ENCODE assay signal across 8 cellular contexts in the genomic region with DNA sequence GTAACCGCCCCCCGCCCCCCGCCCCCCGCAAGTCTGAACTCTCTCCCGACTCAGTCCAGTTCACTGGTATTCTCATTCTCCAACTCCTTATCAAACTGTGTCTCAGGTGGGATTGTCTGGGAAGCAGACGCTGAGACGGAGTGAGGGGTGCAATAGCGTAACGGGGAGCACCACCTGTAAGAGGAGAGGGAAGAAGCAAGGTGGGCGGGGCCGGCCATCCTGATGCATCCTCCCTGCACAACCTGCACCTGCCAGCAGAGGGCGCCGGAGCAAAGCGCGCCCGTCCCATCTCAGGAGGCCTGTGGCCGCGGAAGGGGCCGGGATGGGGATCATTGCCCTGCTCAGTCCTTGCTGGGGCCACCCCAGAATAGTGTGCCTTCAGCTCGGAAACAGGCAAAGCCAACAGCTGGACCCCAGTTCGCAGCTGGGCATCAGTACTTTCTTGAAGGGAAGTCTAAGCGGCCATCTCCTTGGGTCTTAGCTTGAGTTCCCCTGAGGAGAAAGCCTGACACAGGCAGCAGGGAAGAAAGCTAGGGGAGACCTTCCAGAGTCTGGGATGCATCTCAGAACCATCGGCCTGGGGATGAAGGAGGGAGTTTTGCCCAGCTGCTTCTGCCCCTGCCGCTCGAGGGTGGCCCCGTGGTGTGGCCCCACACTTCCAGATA.
DNase-seq lines count a peak whose midpoint lies in the region; ATAC-seq, FAIRE-seq and TF ChIP-seq lines count a peak whose summit lies in the region.

No MANE protein-coding gene starts in this region.

- H3K9me3 ChIP-seq in effector memory CD4-positive, alpha-beta T cell (ENCODE audit: control insufficient read depth, low read length) = no peaks in the 10 kb centered on the region
- no peaks in the 10 kb centered on the region for H3K9me3 ChIP-seq in suprapubic skin

- TF ChIP-seq CTCF in D721Med (IDR thresholded peaks at IDR 0.05; ENCODE audit: insufficient read depth, missing control alignments) (peak; percentile 74), suprapubic skin (IDR thresholded peaks at IDR 0.05) (peak; percentile 64 to 94)

- no peak overlapping the region for H3K27ac ChIP-seq in effector memory CD4-positive, alpha-beta T cell (ENCODE audit: insufficient read depth, low read length, poor library complexity, severe bottlenecking)
- H3K27ac ChIP-seq in suprapubic skin = no peak overlapping the region

- peaks cover 3 to 11% (median 7%) of the 10 kb centered on the region in 3 donors for H3K4me1 Mint-ChIP-seq in naive B cell

- H3K4me3 ChIP-seq in H7 (ENCODE audit: insufficient read depth, low read depth, low read length) (peak overlapping the region; percentile 15; the same call in 1 of the 2 replicates), suprapubic skin (no peak overlapping the region)
- no peak overlapping the region for H3K4me3 ChIP-seq in effector memory CD4-positive, alpha-beta T cell (ENCODE audit: insufficient read depth, low read depth, low read length, poor library complexity, severe bottlenecking)

- H3K36me3 Mint-ChIP-seq in naive B cell = no peaks in the 10 kb centered on the region

- no peak overlapping the region for H3K27ac Mint-ChIP-seq in naive B cell

- TF ChIP-seq EP300 in suprapubic skin (IDR thresholded peaks at IDR 0.05) = no peak

- no peaks in the 10 kb centered on the region for H3K36me3 ChIP-seq in H7 (replicated peaks; ENCODE audit: control insufficient read depth, insufficient read depth, low read length)
- H3K36me3 ChIP-seq in effector memory CD4-positive, alpha-beta T cell (ENCODE audit: control insufficient read depth, insufficient read depth, low read length) = no peaks in the 10 kb centered on the region
- no peaks in the 10 kb centered on the region for H3K36me3 ChIP-seq in suprapubic skin

- TF ChIP-seq POLR2A in suprapubic skin (IDR thresholded peaks at IDR 0.05) = no peak

- no peaks in the 10 kb centered on the region for H3K4me1 ChIP-seq in effector memory CD4-positive, alpha-beta T cell (ENCODE audit: control insufficient read depth, insufficient read depth, low read length, poor library complexity, severe bottlenecking)
- peaks cover 23% of the 10 kb centered on the region for H3K4me1 ChIP-seq in suprapubic skin

- H3K4me3 Mint-ChIP-seq in naive B cell = peak overlapping the region in 1 of 8 donors; percentile 33

- H3K9me3 Mint-ChIP-seq in naive B cell = no peaks in the 10 kb centered on the region

- H3K27me3 ChIP-seq in H7 (ENCODE audit: control insufficient read depth, insufficient read depth, low read length) (peaks cover 16% of the 10 kb centered on the region), suprapubic skin (peaks cover 32% of the 10 kb centered on the region)
- H3K27me3 ChIP-seq in effector memory CD4-positive, alpha-beta T cell (replicated peaks; ENCODE audit: control insufficient read depth, insufficient read depth, low read length, poor library complexity, severe bottlenecking) = peaks cover 12% of the 10 kb centered on the region

- ATAC-seq in naive B cell (ENCODE audit: low read depth in 2 of 2) (peak in 1 of 2 donors; percentile 52), HG03097 (IDR thresholded peaks at IDR 0.05; ENCODE audit: low FRiP score, unreplicated experiment) (no peak)

- FAIRE-seq in D721Med (lab: Jason Lieb, UNC) = no peak

- DNase-seq in D721Med (ENCODE audit: insufficient read length, low spot score) (no peak), H7 (peak; percentile 93), NCI-H2171 (lab: John Stamatoyannopoulos, UW) (peak; percentile 69), naive B cell (peak; percentile 17), suprapubic skin (ENCODE audit: low spot score in 2 of 2) (no peak)
- DNase-seq in activated CD4-positive, alpha-beta T cell treated with anti-CD3 and anti-CD28 coated beads, Interleukin-2, amount 50 U/mL, for 24 hours (ENCODE audit: low read depth in 1 of 2, low spot score in 1 of 2) = peak; percentile 36 to 38
- DNase-seq in effector memory CD4-positive, alpha-beta T cell = peak in 2 of 3 donors; percentile 5 to 13

- peaks cover 17 to 44% (median 40%) of the 10 kb centered on the region in 3 donors for H3K27me3 Mint-ChIP-seq in naive B cell

- WGBS in suprapubic skin = 34% methylated on average over 18 of the region's 26 CpGs

Comparison
In these comparisons a context has a peak if more than half of its experiments do, and no peak if none do; other contexts are left out.
1. DNase-seq: peak in H7 (single experiment), NCI-H2171 (single experiment), activated CD4-positive, alpha-beta T cell treated with anti-CD3 and anti-CD28 coated beads, Interleukin-2, amount 50 U/mL, for 24 hours (2 of 2), effector memory CD4-positive, alpha-beta T cell (2 of 3) and naive B cell (single experiment); none in D721Med (single experiment) and suprapubic skin (0 of 2).